ENCODE assay signal across 1 cellular context in the genomic region with DNA sequence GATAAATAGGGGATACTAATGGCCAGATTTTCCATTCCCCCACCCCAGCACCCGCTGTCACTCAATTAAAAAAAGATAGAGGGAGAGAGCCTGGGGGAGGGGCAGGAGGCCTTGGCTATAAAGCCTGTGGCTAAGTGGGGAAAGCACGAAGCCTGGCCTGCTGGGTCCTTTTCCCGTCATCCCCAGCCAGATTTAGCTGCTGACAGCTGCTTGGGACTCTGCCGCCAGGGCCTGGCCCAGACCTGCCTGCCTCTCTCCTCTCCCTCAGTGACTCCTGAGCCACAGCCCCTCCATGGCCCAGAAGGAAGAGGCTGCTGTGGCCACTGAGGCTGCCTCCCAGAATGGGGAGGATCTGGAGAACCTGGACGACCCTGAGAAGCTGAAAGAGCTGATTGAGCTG.
TF ChIP-seq lines count a peak whose summit lies in the region.

A gene (plus strand): TSS at position 147 of the 400 bp plus-strand sequence. CDS start 146 bp downstream, at position 293.

TF ChIP-seq in HepG2, 621 proteins besides CTCF, POLR2A, EP300 and RAD21:
- TF ChIP-seq, protein P1, sequence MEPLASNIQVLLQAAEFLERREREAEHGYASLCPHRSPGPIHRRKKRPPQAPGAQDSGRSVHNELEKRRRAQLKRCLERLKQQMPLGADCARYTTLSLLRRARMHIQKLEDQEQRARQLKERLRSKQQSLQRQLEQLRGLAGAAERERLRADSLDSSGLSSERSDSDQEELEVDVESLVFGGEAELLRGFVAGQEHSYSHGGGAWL (CRISPR knock-in tag; IDR thresholded peaks at IDR 0.05), result no peak
- TF ChIP-seq, protein P2, sequence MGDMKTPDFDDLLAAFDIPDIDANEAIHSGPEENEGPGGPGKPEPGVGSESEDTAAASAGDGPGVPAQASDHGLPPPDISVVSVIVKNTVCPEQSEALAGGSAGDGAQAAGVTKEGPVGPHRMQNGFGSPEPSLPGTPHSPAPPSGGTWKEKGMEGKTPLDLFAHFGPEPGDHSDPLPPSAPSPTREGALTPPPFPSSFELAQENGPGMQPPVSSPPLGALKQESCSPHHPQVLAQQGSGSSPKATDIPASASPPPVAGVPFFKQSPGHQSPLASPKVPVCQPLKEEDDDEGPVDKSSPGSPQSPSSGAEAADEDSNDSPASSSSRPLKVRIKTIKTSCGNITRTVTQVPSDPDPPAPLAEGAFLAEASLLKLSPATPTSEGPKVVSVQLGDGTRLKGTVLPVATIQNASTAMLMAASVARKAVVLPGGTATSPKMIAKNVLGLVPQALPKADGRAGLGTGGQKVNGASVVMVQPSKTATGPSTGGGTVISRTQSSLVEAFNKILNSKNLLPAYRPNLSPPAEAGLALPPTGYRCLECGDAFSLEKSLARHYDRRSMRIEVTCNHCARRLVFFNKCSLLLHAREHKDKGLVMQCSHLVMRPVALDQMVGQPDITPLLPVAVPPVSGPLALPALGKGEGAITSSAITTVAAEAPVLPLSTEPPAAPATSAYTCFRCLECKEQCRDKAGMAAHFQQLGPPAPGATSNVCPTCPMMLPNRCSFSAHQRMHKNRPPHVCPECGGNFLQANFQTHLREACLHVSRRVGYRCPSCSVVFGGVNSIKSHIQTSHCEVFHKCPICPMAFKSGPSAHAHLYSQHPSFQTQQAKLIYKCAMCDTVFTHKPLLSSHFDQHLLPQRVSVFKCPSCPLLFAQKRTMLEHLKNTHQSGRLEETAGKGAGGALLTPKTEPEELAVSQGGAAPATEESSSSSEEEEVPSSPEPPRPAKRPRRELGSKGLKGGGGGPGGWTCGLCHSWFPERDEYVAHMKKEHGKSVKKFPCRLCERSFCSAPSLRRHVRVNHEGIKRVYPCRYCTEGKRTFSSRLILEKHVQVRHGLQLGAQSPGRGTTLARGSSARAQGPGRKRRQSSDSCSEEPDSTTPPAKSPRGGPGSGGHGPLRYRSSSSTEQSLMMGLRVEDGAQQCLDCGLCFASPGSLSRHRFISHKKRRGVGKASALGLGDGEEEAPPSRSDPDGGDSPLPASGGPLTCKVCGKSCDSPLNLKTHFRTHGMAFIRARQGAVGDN (CRISPR knock-in tag; IDR thresholded peaks at IDR 0.05), result peak; percentile 18; the same call in 1 of the 2 replicates
- TF ChIP-seq ZNF24 (IDR thresholded peaks at IDR 0.05) (no peak), KAT2B (IDR thresholded peaks at IDR 0.05; ENCODE audit: borderline replicate concordance, low read depth, low read length) (no peak), MEF2D (CRISPR knock-in tag; IDR thresholded peaks at IDR 0.05) (no peak), ZNF235 (CRISPR knock-in tag; IDR thresholded peaks at IDR 0.05; ENCODE audit: borderline replicate concordance) (no peak), ATRX (CRISPR knock-in tag; IDR thresholded peaks at IDR 0.05; ENCODE audit: borderline replicate concordance) (no peak), CHD4 (IDR thresholded peaks at IDR 0.05; ENCODE audit: borderline replicate concordance, low read length) (no peak), SIX1 (CRISPR knock-in tag; IDR thresholded peaks at IDR 0.05; ENCODE audit: borderline replicate concordance) (no peak), ZNF431 (CRISPR knock-in tag; IDR thresholded peaks at IDR 0.05; ENCODE audit: borderline replicate concordance, low read depth) (no peak), TP53 (CRISPR knock-in tag; conservative IDR thresholded peaks at IDR 0.05) (no peak), ZSCAN22 (CRISPR knock-in tag; IDR thresholded peaks at IDR 0.05) (no peak), ZSCAN31 (CRISPR knock-in tag; IDR thresholded peaks at IDR 0.05; ENCODE audit: low read depth) (no peak), AGO2 (optimal IDR thresholded peaks at IDR 0.05; ENCODE audit: low read depth, low read length) (peak; percentile 37)
- TF ChIP-seq, protein P3, sequence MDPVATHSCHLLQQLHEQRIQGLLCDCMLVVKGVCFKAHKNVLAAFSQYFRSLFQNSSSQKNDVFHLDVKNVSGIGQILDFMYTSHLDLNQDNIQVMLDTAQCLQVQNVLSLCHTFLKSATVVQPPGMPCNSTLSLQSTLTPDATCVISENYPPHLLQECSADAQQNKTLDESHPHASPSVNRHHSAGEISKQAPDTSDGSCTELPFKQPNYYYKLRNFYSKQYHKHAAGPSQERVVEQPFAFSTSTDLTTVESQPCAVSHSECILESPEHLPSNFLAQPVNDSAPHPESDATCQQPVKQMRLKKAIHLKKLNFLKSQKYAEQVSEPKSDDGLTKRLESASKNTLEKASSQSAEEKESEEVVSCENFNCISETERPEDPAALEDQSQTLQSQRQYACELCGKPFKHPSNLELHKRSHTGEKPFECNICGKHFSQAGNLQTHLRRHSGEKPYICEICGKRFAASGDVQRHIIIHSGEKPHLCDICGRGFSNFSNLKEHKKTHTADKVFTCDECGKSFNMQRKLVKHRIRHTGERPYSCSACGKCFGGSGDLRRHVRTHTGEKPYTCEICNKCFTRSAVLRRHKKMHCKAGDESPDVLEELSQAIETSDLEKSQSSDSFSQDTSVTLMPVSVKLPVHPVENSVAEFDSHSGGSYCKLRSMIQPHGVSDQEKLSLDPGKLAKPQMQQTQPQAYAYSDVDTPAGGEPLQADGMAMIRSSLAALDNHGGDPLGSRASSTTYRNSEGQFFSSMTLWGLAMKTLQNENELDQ (CRISPR knock-in tag; IDR thresholded peaks at IDR 0.05; ENCODE audit: borderline replicate concordance), result no peak
